In genomic region chr4:140154572-140154891, GRCh38 we compare ENCODE assay signal across 8 cellular contexts. TPM values are rescaled to one million over a fixed set of nuclear protein-coding genes. Genes with fewer than 3 reads are reported as not detected.
A peak's percentile ranks its signal among the peaks of the same experiment; 100 is the strongest.
DNase-seq lines count a peak whose midpoint lies in the region; ATAC-seq and TF ChIP-seq lines count a peak whose summit lies in the region.

No MANE protein-coding gene starts in this region.

- H3K9me3 ChIP-seq in lower lobe of right lung, result no peaks in the 10 kb centered on the region
- H3K9me3 ChIP-seq in transverse colon, result no peaks in the 10 kb centered on the region

- TF ChIP-seq CTCF in astrocyte of the cerebellum (IDR thresholded peaks at IDR 0.05; ENCODE audit: low read depth, low read length, missing control alignments), result no peak
- no peak for TF ChIP-seq CTCF in lower lobe of right lung (IDR thresholded peaks at IDR 0.05)
- TF ChIP-seq CTCF in transverse colon (IDR thresholded peaks at IDR 0.05), result no peak

- ATAC-seq in lower lobe of right lung, result no peak
- no peak for ATAC-seq in GM19395 (IDR thresholded peaks at IDR 0.05; ENCODE audit: unreplicated experiment)
- ATAC-seq in sciatic nerve, result no peak

- TF ChIP-seq POLR2A in transverse colon (IDR thresholded peaks at IDR 0.05), result no peak

- intact Hi-C loops in lower lobe of right lung (cut with DNase I), result loop anchor here (10.0 kb wide), 1 partner anchor 90 kb away; no protein-coding TSS in a partner anchor
- intact Hi-C loops in transverse colon (cut with DNase I; ENCODE audit: low total_unique reads), result loop anchor here (2.0 to 10.0 kb wide), 2 partner anchors 98 to 240 kb away; no protein-coding TSS in a partner anchor
- intact Hi-C loops in sciatic nerve (cut with DNase I), result loop anchor here (1.0 to 10.0 kb wide), 3 partner anchors 21 to 420 kb away; no protein-coding TSS in a partner anchor

- in situ Hi-C loops in astrocyte of the cerebellum (cut with HindIII; ENCODE audit: low sequenced_read_pairs) (loop anchor here (5.0 kb wide), 2 partner anchors 42 to 83 kb away; no protein-coding TSS in a partner anchor), transverse colon (cut with MboI; ENCODE audit: low pct_ligation_motif_present in 1 of 4, low pct_unique_long_range_greater_than_20kb in 1 of 4, low sequenced_read_pairs in 3 of 4) (loop anchor here in 1 of 4 donors (10.0 kb wide), 1 partner anchor 420 kb away; no protein-coding TSS in a partner anchor)

- H3K4me1 Mint-ChIP-seq in activated naive CD4-positive, alpha-beta T cell treated with anti-CD3 and anti-CD28 coated beads, Interleukin-2, amount 10 ng/mL, durations not matched to agents 7 days and 5 days, result peaks cover 49% of the 10 kb centered on the region

- H3K36me3 ChIP-seq in lower lobe of right lung (no peaks in the 10 kb centered on the region), transverse colon (no peaks in the 10 kb centered on the region)

- H3K4me3 ChIP-seq in astrocyte of the cerebellum (ENCODE audit: low read depth, low read length) (peak overlapping the region; percentile 83), lower lobe of right lung (peak overlapping the region; percentile 65), transverse colon (peak overlapping the region in 3 of 4 donors; percentile 64 to 85 (median 77))

- H3K4me1 ChIP-seq in lower lobe of right lung, result peaks cover 11% of the 10 kb centered on the region
- H3K4me1 ChIP-seq in transverse colon, result peaks cover 13 to 43% (median 22%) of the 10 kb centered on the region in 4 donors

- no peak for TF ChIP-seq EP300 in transverse colon (IDR thresholded peaks at IDR 0.05; ENCODE audit: low read depth)

- DNase-seq in activated naive CD4-positive, alpha-beta T cell treated with anti-CD3 and anti-CD28 coated beads, Interleukin-2, amount 10 ng/mL, durations not matched to agents 7 days and 5 days, result no peak
- DNase-seq in activated naive CD4-positive, alpha-beta T cell treated with Interleukin-2 at 50 U/mL for 16 hours, result no peak
- DNase-seq in astrocyte of the cerebellum (ENCODE audit: low read depth) (no peak), lower lobe of right lung (no peak), transverse colon (no peak), ecto neural progenitor cell (ENCODE audit: low spot score) (no peak), sciatic nerve (ENCODE audit: low spot score) (no peak)

- H3K27ac ChIP-seq in lower lobe of right lung (peak overlapping the region; percentile 88), transverse colon (peak overlapping the region; percentile 93 to 99 (median 98))

- CTCF ChIA-PET in activated naive CD4-positive, alpha-beta T cell treated with anti-CD3 and anti-CD28 coated beads, Interleukin-2, amount 10 ng/mL, durations not matched to agents 7 days and 5 days (lab: Charles Lee), result interaction anchor here (1.0 to 1.4 kb wide), 2 partner anchors 56 to 99 kb away, joined by 3 to 4 read pairs; no protein-coding TSS in a partner anchor

- peaks cover 78% of the 10 kb centered on the region for H3K27me3 Mint-ChIP-seq in activated naive CD4-positive, alpha-beta T cell treated with anti-CD3 and anti-CD28 coated beads, Interleukin-2, amount 10 ng/mL, durations not matched to agents 7 days and 5 days

- no peaks in the 10 kb centered on the region for H3K36me3 Mint-ChIP-seq in activated naive CD4-positive, alpha-beta T cell treated with anti-CD3 and anti-CD28 coated beads, Interleukin-2, amount 10 ng/mL, durations not matched to agents 7 days and 5 days

- H3K4me3 Mint-ChIP-seq in activated naive CD4-positive, alpha-beta T cell treated with anti-CD3 and anti-CD28 coated beads, Interleukin-2, amount 10 ng/mL, durations not matched to agents 7 days and 5 days, result peak overlapping the region; percentile 76

- 46 to 48% methylated on average over 3 of the region's 3 CpGs for WGBS in transverse colon (ENCODE audit: low coverage in 1 of 2), 2 donors

- H3K27me3 ChIP-seq in lower lobe of right lung (ENCODE audit: low read depth) (no peaks in the 10 kb centered on the region), transverse colon (no peaks in the 10 kb centered on the region)

- peak overlapping the region; percentile 74 for H3K27ac Mint-ChIP-seq in activated naive CD4-positive, alpha-beta T cell treated with anti-CD3 and anti-CD28 coated beads, Interleukin-2, amount 10 ng/mL, durations not matched to agents 7 days and 5 days

- H3K9me3 Mint-ChIP-seq in activated naive CD4-positive, alpha-beta T cell treated with anti-CD3 and anti-CD28 coated beads, Interleukin-2, amount 10 ng/mL, durations not matched to agents 7 days and 5 days, result no peaks in the 10 kb centered on the region

RNA-seq across cellular contexts. Expression of gene MAML3, which starts 0.5 kb away (rescaled TPM):
- total RNA-seq in lower lobe of right lung (12.5 TPM), transverse colon (10 to 100 TPM; 16.1 to 40.0 (median 18.1) TPM), sciatic nerve (11.0 TPM)
